In genomic region chr21:29078884-29079765, GRCh38 we compare ENCODE assay signal across 9 cellular contexts. TPM values are rescaled to one million over a fixed set of nuclear protein-coding genes. Genes with fewer than 3 reads are reported as not detected.
DNase-seq lines count a peak whose midpoint lies in the region; ATAC-seq and TF ChIP-seq lines count a peak whose summit lies in the region.
"Had no signal": no experiment of that assay in that cellular context is flagged by ENCODE, and none has a peak within 500 bp of the region (broad histone marks: within the 10 kb centered on the region; RNA-seq: fewer than 3 reads in every experiment).

No MANE protein-coding gene starts in this region.

- no peak for TF ChIP-seq CTCF in psoas muscle (IDR thresholded peaks at IDR 0.05)

- peak overlapping the region; percentile 81 for H3K4me3 Mint-ChIP-seq in activated naive CD4-positive, alpha-beta T cell treated with anti-CD3 and anti-CD28 coated beads for 36 hours

- H3K4me1 Mint-ChIP-seq in activated naive CD4-positive, alpha-beta T cell treated with anti-CD3 and anti-CD28 coated beads for 36 hours (ENCODE audit: low read depth), result peaks cover 54% of the 10 kb centered on the region

- peak; percentile 25 for DNase-seq in EH (ENCODE audit: low read depth)
- DNase-seq in M059J (ENCODE audit: low read depth), result peak; percentile 84
- peak; percentile 48 for DNase-seq in activated naive CD4-positive, alpha-beta T cell treated with anti-CD3 and anti-CD28 coated beads for 36 hours
- DNase-seq in psoas muscle, result no peak
- no peak for DNase-seq in SW480 (ENCODE audit: low spot score)
- DNase-seq in T-helper 9 cell, result no peak

- peak overlapping the region; percentile 96 for H3K27ac Mint-ChIP-seq in activated naive CD4-positive, alpha-beta T cell treated with anti-CD3 and anti-CD28 coated beads for 36 hours

- no peaks in the 10 kb centered on the region for H3K4me1 ChIP-seq in psoas muscle

- H3K27me3 ChIP-seq in psoas muscle (ENCODE audit: insufficient read depth in 3 of 3, low read length in 2 of 3), result no peaks in the 10 kb centered on the region
- H3K27me3 ChIP-seq: dorsolateral prefrontal cortex had no signal

- intact Hi-C loops in activated naive CD4-positive, alpha-beta T cell treated with anti-CD3 and anti-CD28 coated beads for 36 hours (cut with micrococcal nuclease), result loop anchor here (2.0 to 5.0 kb wide), 2 partner anchors 242 to 268 kb away; no protein-coding TSS in a partner anchor
- intact Hi-C loops in psoas muscle (cut with DNase I), result no loop called here

- 70 to 74% (median 71%) methylated on average over 8 of the region's 8 CpGs for WGBS in psoas muscle, 3 donors

- no peaks in the 10 kb centered on the region for H3K9me3 ChIP-seq in psoas muscle

- H3K4me3 ChIP-seq in psoas muscle, result no peak overlapping the region

- no peaks in the 10 kb centered on the region for H3K36me3 ChIP-seq in psoas muscle (ENCODE audit: insufficient read depth in 1 of 2, low read depth in 1 of 2)

- H3K36me3 Mint-ChIP-seq in activated naive CD4-positive, alpha-beta T cell treated with anti-CD3 and anti-CD28 coated beads for 36 hours (ENCODE audit: low read depth), result peaks cover 5% of the 10 kb centered on the region

- H3K27me3 Mint-ChIP-seq in activated naive CD4-positive, alpha-beta T cell treated with anti-CD3 and anti-CD28 coated beads for 36 hours (ENCODE audit: low read depth), result no peaks in the 10 kb centered on the region

- peak overlapping the region; percentile 17 for H3K27ac ChIP-seq in psoas muscle

- peak; percentile 68 for ATAC-seq in GM21447 (IDR thresholded peaks at IDR 0.05; ENCODE audit: unreplicated experiment)
- ATAC-seq in psoas muscle, result no peak
- no peak for ATAC-seq in GM21619 (IDR thresholded peaks at IDR 0.05; ENCODE audit: unreplicated experiment)

- CTCF ChIA-PET in activated naive CD4-positive, alpha-beta T cell treated with anti-CD3 and anti-CD28 coated beads for 36 hours (lab: Charles Lee), result interaction anchor here (1.2 to 3.6 kb wide), 5 partner anchors 8 to 294 kb away, joined by 3 to 15 read pairs (median 7); no protein-coding TSS in a partner anchor

- no peaks in the 10 kb centered on the region for H3K9me3 Mint-ChIP-seq in activated naive CD4-positive, alpha-beta T cell treated with anti-CD3 and anti-CD28 coated beads for 36 hours

RNA-seq across cellular contexts. Expression of gene CCT8, which starts 5.7 kb away (rescaled TPM):
- 412 and 437 TPM in 2 replicates for total RNA-seq in M059J (2014; rRNA removed; shearing (Covaris generic))
- total RNA-seq in activated naive CD4-positive, alpha-beta T cell treated with anti-CD3 and anti-CD28 coated beads for 36 hours, result 100 to 1,000 TPM; 482 to 515 TPM
- total RNA-seq in psoas muscle, result 100 to 1,000 TPM; 128 to 142 (median 138) TPM
- 100 to 1,000 TPM; 124 to 251 (median 157) TPM for polyA plus RNA-seq in psoas muscle

RNA-seq across cellular contexts. Expression of gene MAP3K7CL, which starts 51.3 kb away (rescaled TPM):
- total RNA-seq in M059J (2014; rRNA removed; shearing (Covaris generic)), result 10.7 and 14.0 TPM in 2 replicates
- total RNA-seq in activated naive CD4-positive, alpha-beta T cell treated with anti-CD3 and anti-CD28 coated beads for 36 hours, result 1 to 10 TPM; 4.9 to 6.3 TPM
- 100 to 1,000 TPM in 1 of 4 donors, 10 to 100 TPM in 3; 15.3 to 107 (median 23.7) TPM for total RNA-seq in psoas muscle
- 10 to 100 TPM in 2 of 3 donors, 1 to 10 TPM in 1; 3.3 to 18.4 (median 12.8) TPM for polyA plus RNA-seq in psoas muscle

RNA-seq across cellular contexts. Expression of gene USP16, which starts 54.7 kb away (rescaled TPM):
- total RNA-seq in M059J (2014; rRNA removed; shearing (Covaris generic)), result 42.6 and 43.1 TPM in 2 replicates
- 10 to 100 TPM; 36.1 to 36.7 TPM for total RNA-seq in activated naive CD4-positive, alpha-beta T cell treated with anti-CD3 and anti-CD28 coated beads for 36 hours
- total RNA-seq in psoas muscle, result 10 to 100 TPM; 26.3 to 39.9 (median 34.4) TPM
- 10 to 100 TPM; 27.6 to 45.1 (median 42.3) TPM for polyA plus RNA-seq in psoas muscle

RNA-seq across cellular contexts. Expression of gene RWDD2B, which starts 60.0 kb away (rescaled TPM):
- 22.5 and 30.0 TPM in 2 replicates for total RNA-seq in M059J (2014; rRNA removed; shearing (Covaris generic))
- total RNA-seq in activated naive CD4-positive, alpha-beta T cell treated with anti-CD3 and anti-CD28 coated beads for 36 hours, result 10 to 100 TPM; 14.1 to 14.6 TPM
- total RNA-seq in psoas muscle, result 10 to 100 TPM; 21.6 to 41.4 (median 27.8) TPM
- polyA plus RNA-seq in psoas muscle, result 10 to 100 TPM; 28.1 to 51.2 (median 30.5) TPM

Comparison
In these comparisons a context has a peak if more than half of its experiments do, and no peak if none do; other contexts are left out.
1. DNase-seq: peak in EH (single experiment), M059J (single experiment) and activated naive CD4-positive, alpha-beta T cell treated with anti-CD3 and anti-CD28 coated beads for 36 hours (single experiment); none in psoas muscle (0 of 2), SW480 (single experiment) and T-helper 9 cell (single experiment).